Comparison of ENCODE assay signal across 4 cellular contexts in genomic region chr2:151310313-151310712, GRCh38. TPM values are rescaled to one million over a fixed set of nuclear protein-coding genes. Genes with fewer than 3 reads are reported as not detected.
"Had no signal": no experiment of that assay in that cellular context is flagged by ENCODE, and none has a peak within 500 bp of the region (broad histone marks: within the 10 kb centered on the region; RNA-seq: fewer than 3 reads in every experiment).

No MANE protein-coding gene starts in this region.

RNA-seq across cellular contexts. Expression of gene TNFAIP6, which starts 47.1 kb away (rescaled TPM):
- total RNA-seq: OCI-LY7, PC-3, PC-9, T-cell had no signal
